In the genomic region with DNA sequence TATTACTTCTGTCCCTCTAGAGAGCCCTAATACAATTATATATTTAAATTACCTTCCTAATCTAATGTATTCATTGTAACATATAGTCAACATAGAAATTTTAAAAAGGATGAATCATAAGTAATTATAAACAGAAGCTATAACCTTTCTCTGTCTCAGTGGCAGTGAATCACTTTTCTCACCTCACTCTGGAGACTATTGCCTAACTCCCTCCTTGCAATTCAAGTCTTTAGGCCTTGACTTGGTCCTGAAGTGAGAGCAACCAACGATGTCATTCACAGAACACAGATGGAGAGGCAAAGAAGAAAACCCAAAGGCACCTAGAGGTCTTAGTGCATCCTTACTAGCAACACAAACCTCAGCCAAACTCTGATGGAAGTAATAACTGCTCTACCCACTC, we compare ENCODE assay signal across 23 cellular contexts.
"Had no signal": no experiment of that assay in that cellular context is flagged by ENCODE, and none has a peak within 500 bp of the region (broad histone marks: within the 10 kb centered on the region; RNA-seq: fewer than 3 reads in every experiment).

No MANE protein-coding gene starts in this region.

- H3K4me3 Mint-ChIP-seq: activated naive CD4-positive, alpha-beta T cell treated with anti-CD3 and anti-CD28 coated beads, Interleukin-2, amount 50 U/mL, for 24 hours; endodermal cell; immature natural killer cell; naive thymus-derived CD4-positive, alpha-beta T cell; T-helper 1 cell treated with Interleukin-12 subunit alpha and Interleukin-12 subunit beta and Interleukin-4 antibody, amounts not matched to agents 30 μg/mL and 1 μg/mL, for 36 hours had no signal

- H3K4me1 ChIP-seq: colonic mucosa, psoas muscle, stomach had no signal

- H3K27me3 ChIP-seq: colonic mucosa, ovary, right lobe of liver, stomach had no signal

- H3K27ac Mint-ChIP-seq: activated naive CD4-positive, alpha-beta T cell treated with anti-CD3 and anti-CD28 coated beads, Interleukin-2, amount 50 U/mL, for 24 hours; endodermal cell; immature natural killer cell; naive thymus-derived CD4-positive, alpha-beta T cell; T-helper 1 cell treated with Interleukin-12 subunit alpha and Interleukin-12 subunit beta and Interleukin-4 antibody, amounts not matched to agents 30 μg/mL and 1 μg/mL, for 36 hours had no signal

- H3K4me2 ChIP-seq: smooth muscle cell had no signal

- H3K9me3 Mint-ChIP-seq: activated naive CD4-positive, alpha-beta T cell treated with anti-CD3 and anti-CD28 coated beads, Interleukin-2, amount 50 U/mL, for 24 hours; endodermal cell; immature natural killer cell; T-helper 1 cell treated with Interleukin-12 subunit alpha and Interleukin-12 subunit beta and Interleukin-4 antibody, amounts not matched to agents 30 μg/mL and 1 μg/mL, for 36 hours had no signal

- H3K9me3 ChIP-seq: colonic mucosa, ovary, psoas muscle, right lobe of liver, stomach had no signal

- H3K27me3 Mint-ChIP-seq: activated naive CD4-positive, alpha-beta T cell treated with anti-CD3 and anti-CD28 coated beads, Interleukin-2, amount 50 U/mL, for 24 hours; naive thymus-derived CD4-positive, alpha-beta T cell had no signal

- H3K4me1 Mint-ChIP-seq: activated naive CD4-positive, alpha-beta T cell treated with anti-CD3 and anti-CD28 coated beads, Interleukin-2, amount 50 U/mL, for 24 hours had no signal

- H3K4me3 ChIP-seq: colonic mucosa, ovary, psoas muscle, right lobe of liver, smooth muscle cell, stomach had no signal

- DNase-seq: activated CD4-positive, alpha-beta T cell treated with anti-CD3 and anti-CD28 coated beads, Interleukin-2, amount 50 U/mL, for 1 hour; activated CD4-positive, CD25-positive, alpha-beta regulatory T cell treated with anti-CD3 and anti-CD28 coated beads, Interleukin-2, amount 50 U/mL, for 72 hours; activated CD8-positive, alpha-beta memory T cell treated with anti-CD3 and anti-CD28 coated beads, Interleukin-2, amount 50 U/mL, for 4 hours; activated effector memory CD4-positive, alpha-beta T cell treated with anti-CD3 and anti-CD28 coated beads, Interleukin-2, amount 50 U/mL, for 16 hours; activated T-cell treated with anti-CD3 and anti-CD28 coated beads, Interleukin-2, amount 50 U/mL, for 48 hours; amniotic stem cell; caudate nucleus; colonic mucosa; endodermal cell; erythroblast; immature natural killer cell; mesendoderm; naive thymus-derived CD4-positive, alpha-beta T cell; ovary; psoas muscle; right lobe of liver; stimulated activated CD4-positive, alpha-beta T cell treated with anti-CD3 and anti-CD28 coated beads, Interleukin-4, amount 100 ng/mL, for 1 hour; stomach; trophoblast cell had no signal

- H3K36me3 ChIP-seq: colonic mucosa, ovary, right lobe of liver, stomach had no signal

- H3K27ac ChIP-seq: colonic mucosa, ovary, psoas muscle, right lobe of liver, stomach, VCaP had no signal
